Comparison of ENCODE assay signal across 1 cellular context in genomic region chr16:57276596-57276995, GRCh38.
TF ChIP-seq lines count a peak whose summit lies in the region.

No MANE protein-coding gene starts in this region.

TF ChIP-seq in GM23338, 12 proteins besides CTCF, POLR2A, EP300 and RAD21:
- TF ChIP-seq ZNF462 (CRISPR knock-in tag; IDR thresholded peaks at IDR 0.05) (no peak), POLR2AphosphoS5 (IDR thresholded peaks at IDR 0.05; ENCODE audit: low read depth) (no peak), EZH2phosphoT487 (IDR thresholded peaks at IDR 0.05; ENCODE audit: unreplicated experiment) (no peak), JUNB (IDR thresholded peaks at IDR 0.05; ENCODE audit: unreplicated experiment) (no peak), STAT1 (IDR thresholded peaks at IDR 0.05; ENCODE audit: unreplicated experiment) (no peak), ZNF114 (CRISPR knock-in tag; IDR thresholded peaks at IDR 0.05) (no peak), NANOG (IDR thresholded peaks at IDR 0.05; ENCODE audit: borderline replicate concordance) (no peak), ETS1 (IDR thresholded peaks at IDR 0.05) (no peak), CREB1 (CRISPR knock-in tag; IDR thresholded peaks at IDR 0.05; ENCODE audit: low read depth) (no peak), REST (IDR thresholded peaks at IDR 0.05; ENCODE audit: unreplicated experiment) (no peak), EZH2 (IDR thresholded peaks at IDR 0.05; ENCODE audit: low read depth, unreplicated experiment) (no peak), ZNF331 (CRISPR knock-in tag; IDR thresholded peaks at IDR 0.05; ENCODE audit: low read depth) (no peak)
